Comparison of ENCODE assay signal across 22 cellular contexts in the genomic region with DNA sequence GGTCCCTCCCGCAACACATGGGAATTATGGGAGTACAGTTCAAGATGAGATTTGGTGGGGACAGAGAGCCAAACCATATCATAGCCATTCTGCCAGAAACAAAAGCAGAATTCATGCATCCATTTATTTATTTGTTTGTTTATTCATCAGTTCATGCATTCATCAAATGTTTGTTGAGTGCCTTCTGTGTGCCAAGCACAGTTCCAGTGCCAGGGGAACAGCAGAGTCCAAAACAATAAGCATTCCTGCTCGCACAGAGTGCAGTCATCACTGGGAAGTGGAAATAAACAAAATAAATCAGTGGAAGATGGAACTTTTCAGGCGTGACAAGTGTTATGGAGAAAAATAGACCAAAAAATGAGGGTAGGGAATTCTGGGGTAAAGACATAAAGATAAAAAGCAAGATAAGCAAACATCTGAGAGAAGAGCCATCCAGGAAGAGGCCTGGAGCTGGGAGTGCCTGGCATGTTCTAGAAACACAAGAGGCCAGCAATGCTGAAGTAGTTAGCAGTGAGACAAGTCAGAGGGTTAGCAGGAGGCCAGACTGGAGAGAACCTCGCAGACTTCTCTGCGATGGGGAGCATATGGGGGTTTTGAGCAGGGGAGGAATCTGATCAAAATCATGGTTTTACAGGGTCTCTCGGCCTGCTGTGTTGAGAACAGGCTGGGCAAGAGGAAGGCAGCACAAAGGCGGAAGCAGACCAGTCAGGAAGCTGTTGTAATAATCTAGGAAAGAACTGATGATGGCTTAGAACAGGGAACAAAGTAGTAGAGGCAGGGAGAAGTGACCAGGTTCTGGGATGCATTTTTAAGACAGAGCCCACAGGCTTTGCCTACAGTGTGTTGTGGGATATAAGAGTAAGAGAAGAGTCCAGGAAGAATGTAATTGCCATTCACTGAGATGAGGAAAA.
DNase-seq lines count a peak whose midpoint lies in the region; ATAC-seq and TF ChIP-seq lines count a peak whose summit lies in the region.
"Had no signal": no experiment of that assay in that cellular context is flagged by ENCODE, and none has a peak within 500 bp of the region (broad histone marks: within the 10 kb centered on the region; RNA-seq: fewer than 3 reads in every experiment).

No MANE protein-coding gene starts in this region.

- H3K4me2 ChIP-seq in osteoblast (ENCODE audit: insufficient read depth, low read length), result no peak overlapping the region
- H3K4me2 ChIP-seq: BLaER1, smooth muscle cell had no signal

- no peaks in the 10 kb centered on the region for H4K20me1 ChIP-seq in osteoblast (ENCODE audit: insufficient read depth, low read length)
- H4K20me1 ChIP-seq: BLaER1 had no signal

- no peak overlapping the region for H2AFZ ChIP-seq in osteoblast (ENCODE audit: low read length)

- H3K36me3 ChIP-seq in left ventricle myocardium inferior, result no peaks in the 10 kb centered on the region
- H3K36me3 ChIP-seq in osteoblast (ENCODE audit: insufficient read depth, low read length), result no peaks in the 10 kb centered on the region
- H3K36me3 ChIP-seq: BLaER1, cardiac muscle cell, lower lobe of right lung, thoracic aorta had no signal

- H3K27me3 ChIP-seq in left ventricle myocardium inferior (ENCODE audit: low read depth) (no peaks in the 10 kb centered on the region), osteoblast (ENCODE audit: insufficient read depth, low read length) (no peaks in the 10 kb centered on the region)
- H3K27me3 ChIP-seq: BLaER1, cardiac muscle cell had no signal

- DNase-seq in left ventricle myocardium inferior (no peak), Right ventricle myocardium superior (no peak), midbrain (lab: John Stamatoyannopoulos, UW) (peak; percentile 19), iPS-NIHi11 (ENCODE audit: low spot score) (no peak), osteoblast (ENCODE audit: insufficient read length, low spot score, missing footprints) (no peak)
- no peak for DNase-seq in NK-92 treated with Interleukin-12 subunit alpha and Interleukin-12 subunit beta, amount 100 ng/mL, for 24 hours (lab: John Stamatoyannopoulos, UW)
- DNase-seq: activated CD4-positive, alpha-beta T cell treated with anti-CD3 and anti-CD28 coated beads for 36 hours; activated naive CD4-positive, alpha-beta T cell; activated T-cell treated with anti-CD3 and anti-CD28 coated beads, Interleukin-2, amount 50 U/mL, for 4 hours; dermis blood vessel endothelial cell; lower lobe of right lung; MM.1S; NCI-H1417 treated with DMSO at 0.1 percent for 48 hours; NCI-H526 treated with DMSO at 0.1 percent for 48 hours; SHP77 had no signal

- intact Hi-C loops in left ventricle myocardium inferior (cut with micrococcal nuclease), result no loop called here
- intact Hi-C loops in Right ventricle myocardium superior (cut with DNase I), result no loop called here

- no peak for TF ChIP-seq CTCF in left ventricle myocardium inferior (IDR thresholded peaks at IDR 0.05; ENCODE audit: borderline replicate concordance)
- TF ChIP-seq CTCF in osteoblast (IDR thresholded peaks at IDR 0.05; ENCODE audit: extremely low read depth, low read depth, low read length), result no peak

- H3K9me3 ChIP-seq in left ventricle myocardium inferior (replicated peaks) (no peaks in the 10 kb centered on the region), osteoblast (ENCODE audit: low read depth, low read length) (no peaks in the 10 kb centered on the region)
- H3K9me3 ChIP-seq: BLaER1, lower lobe of right lung, thoracic aorta had no signal

- H3K27ac ChIP-seq in left ventricle myocardium inferior (replicated peaks) (peak overlapping the region; percentile 62), cingulate gyrus (ENCODE audit: low read depth, low read length) (peak overlapping the region; percentile 84), osteoblast (ENCODE audit: low read depth, low read length) (no peak overlapping the region)
- H3K27ac ChIP-seq: BLaER1, cardiac muscle cell, lower lobe of right lung, thoracic aorta had no signal

- peaks cover 8% of the 10 kb centered on the region for H3K4me1 ChIP-seq in left ventricle myocardium inferior
- H3K4me1 ChIP-seq in osteoblast (ENCODE audit: insufficient read depth, low read length), result no peaks in the 10 kb centered on the region
- H3K4me1 ChIP-seq: BLaER1 had no signal

- H3K4me3 ChIP-seq in left ventricle myocardium inferior (no peak overlapping the region), osteoblast (ENCODE audit: insufficient read depth, low read length) (no peak overlapping the region)
- H3K4me3 ChIP-seq: BLaER1, cardiac muscle cell, lower lobe of right lung, smooth muscle cell, thoracic aorta had no signal

- ATAC-seq in Right ventricle myocardium superior (ENCODE audit: poor library complexity) (no peak), GM19395 (IDR thresholded peaks at IDR 0.05; ENCODE audit: unreplicated experiment) (no peak)
- ATAC-seq: activated CD4-positive, alpha-beta T cell treated with anti-CD3 and anti-CD28 coated beads for 36 hours; activated T-cell treated with anti-CD3 and anti-CD28 coated beads, Interleukin-2, amount 50 U/mL, for 4 hours; stimulated activated memory B cell treated with anti-CD40 and anti-IgM and Interleukin-4, amounts not matched to agents 10 μg/mL and 1 μg/mL and 100 μg/mL, for 72 hours had no signal

- no peaks in the 10 kb centered on the region for H3K79me2 ChIP-seq in osteoblast (ENCODE audit: insufficient read depth, low read length)
